ENCODE assay signal across 8 cellular contexts in the genomic region with DNA sequence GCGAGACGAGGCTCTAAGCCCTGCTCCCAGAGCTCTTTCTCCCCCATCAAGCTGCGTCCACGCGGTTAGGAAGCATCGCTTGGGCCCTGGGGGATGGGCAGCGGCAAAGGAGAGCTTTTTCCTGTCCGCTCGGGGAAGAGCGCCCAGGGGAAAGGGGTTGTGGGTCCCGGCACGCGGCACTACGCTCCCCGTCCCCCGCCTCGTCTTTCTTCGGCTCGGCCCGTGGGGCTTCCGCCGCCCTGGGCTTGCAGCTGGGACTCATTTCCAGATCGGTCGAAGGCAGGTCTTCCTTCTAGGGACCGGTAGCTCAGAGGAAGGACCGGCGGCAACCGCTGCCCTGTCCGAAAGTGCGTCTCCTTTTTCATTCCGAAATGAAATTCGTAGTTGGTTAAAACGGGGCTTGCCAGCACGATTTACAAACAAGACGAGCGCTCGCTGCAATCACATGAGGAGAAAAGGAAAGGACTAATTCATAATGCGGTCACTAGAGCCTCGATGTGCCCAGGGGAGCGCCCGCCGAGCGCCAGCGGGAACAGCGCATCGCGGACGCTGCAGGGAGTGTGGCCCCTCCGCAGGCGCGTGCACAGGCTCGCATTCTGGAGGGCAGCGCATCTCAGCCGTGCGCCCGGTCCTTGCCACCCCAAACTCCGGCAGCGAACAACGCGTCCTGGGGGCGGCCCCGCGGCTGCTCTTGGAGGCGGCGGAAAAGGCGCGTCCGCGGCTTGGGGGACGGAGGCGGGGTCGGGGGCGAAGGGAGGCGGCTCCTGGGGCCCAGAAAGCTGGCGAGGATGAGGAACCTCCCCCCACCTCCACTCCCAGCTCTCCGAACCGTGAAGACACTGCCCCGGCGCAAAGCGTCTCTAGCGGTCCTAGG. TPM values are rescaled to one million over a fixed set of nuclear protein-coding genes. Genes with fewer than 3 reads are reported as not detected.
DNase-seq lines count a peak whose midpoint lies in the region; ATAC-seq and TF ChIP-seq lines count a peak whose summit lies in the region.

No MANE protein-coding gene starts in this region.

- CTCF ChIA-PET in activated naive CD4-positive, alpha-beta T cell treated with anti-CD3 and anti-CD28 coated beads for 36 hours (lab: Charles Lee): interaction anchor here (0.7 to 1.7 kb wide), 10 partner anchors 11 to 329 kb away, joined by 3 to 8 read pairs (median 4); no protein-coding TSS in a partner anchor

- no peak for TF ChIP-seq CTCF in hepatocyte (IDR thresholded peaks at IDR 0.05; ENCODE audit: poor library complexity)

- H4K20me1 ChIP-seq in hepatocyte (ENCODE audit: insufficient read depth, poor library complexity, severe bottlenecking): no peaks in the 10 kb centered on the region

- H3K79me2 ChIP-seq in hepatocyte: no peaks in the 10 kb centered on the region

- no peaks in the 10 kb centered on the region for H3K36me3 ChIP-seq in hepatocyte (replicated peaks; ENCODE audit: insufficient read depth, low read depth)
- H3K36me3 ChIP-seq in skeletal muscle tissue (ENCODE audit: control insufficient read depth in 3 of 3, insufficient read depth in 3 of 3, low read length in 3 of 3): no peaks in the 10 kb centered on the region

- H3K9me3 ChIP-seq in hepatocyte (ENCODE audit: low read depth) (no peaks in the 10 kb centered on the region), skeletal muscle tissue (ENCODE audit: control insufficient read depth in 3 of 3, low read length in 3 of 3) (no peaks in the 10 kb centered on the region)

- peak overlapping the region; percentile 88 for H3K4me3 Mint-ChIP-seq in activated naive CD4-positive, alpha-beta T cell treated with anti-CD3 and anti-CD28 coated beads for 36 hours

- peak overlapping the region; percentile 39 for H3K27ac Mint-ChIP-seq in activated naive CD4-positive, alpha-beta T cell treated with anti-CD3 and anti-CD28 coated beads for 36 hours

- H3K4me1 Mint-ChIP-seq in activated naive CD4-positive, alpha-beta T cell treated with anti-CD3 and anti-CD28 coated beads for 36 hours (ENCODE audit: low read depth): peaks cover 41% of the 10 kb centered on the region

- in situ Hi-C loops in SK-MEL-5 (cut with HindIII; ENCODE audit: low pct_unique_long_range_greater_than_20kb, low sequenced_read_pairs): no loop called here

- H3K27me3 ChIP-seq in hepatocyte (peaks cover 65% of the 10 kb centered on the region), skeletal muscle tissue (ENCODE audit: control insufficient read depth in 3 of 3, insufficient read depth in 3 of 3, low read length in 3 of 3) (peaks cover 35 to 65% (median 46%) of the 10 kb centered on the region in 3 donors)

- intact Hi-C loops in activated naive CD4-positive, alpha-beta T cell treated with anti-CD3 and anti-CD28 coated beads for 36 hours (cut with micrococcal nuclease): loop anchor here (1.0 to 5.0 kb wide), 7 partner anchors 13 to 496 kb away; a partner anchor contains a TSS

- peak; percentile 85 for DNase-seq in D341Med (ENCODE audit: low spot score)
- DNase-seq in HK-2 (ENCODE audit: unreplicated experiment): peak; percentile 52
- DNase-seq in SK-MEL-5 (ENCODE audit: low read depth, low spot score): peak; percentile 30
- peak; percentile 86 for DNase-seq in activated naive CD4-positive, alpha-beta T cell treated with anti-CD3 and anti-CD28 coated beads for 36 hours
- peak; percentile 23 for DNase-seq in hepatocyte (ENCODE audit: low spot score)
- DNase-seq in inferior parietal cortex (ENCODE audit: extremely low spot score): no peak

- H3K4me3 ChIP-seq in hepatocyte (peak overlapping the region; percentile 71), skeletal muscle tissue (ENCODE audit: low read length in 3 of 3) (peak overlapping the region; percentile 71 to 82 (median 79))

- H3K36me3 Mint-ChIP-seq in activated naive CD4-positive, alpha-beta T cell treated with anti-CD3 and anti-CD28 coated beads for 36 hours (ENCODE audit: low read depth): peaks cover 6% of the 10 kb centered on the region

- peak overlapping the region; percentile 53 to 79 (median 66) for H3K9ac ChIP-seq in skeletal muscle tissue (ENCODE audit: low read depth in 1 of 3, low read length in 3 of 3)

- WGBS in hepatocyte (ENCODE audit: low lambda C conversion rate, missing lambda C conversion rate): 2% methylated on average over 79 of the region's 81 CpGs

- peak; percentile 62 for ATAC-seq in GM19438 (IDR thresholded peaks at IDR 0.05; ENCODE audit: low read depth, unreplicated experiment)

- H3K27ac ChIP-seq in hepatocyte: no peak overlapping the region
- no peak overlapping the region for H3K27ac ChIP-seq in skeletal muscle tissue (ENCODE audit: low read depth, low read length)

- no peaks in the 10 kb centered on the region for H3K9me2 ChIP-seq in hepatocyte (replicated peaks; ENCODE audit: insufficient read depth)

- H3K9me3 Mint-ChIP-seq in activated naive CD4-positive, alpha-beta T cell treated with anti-CD3 and anti-CD28 coated beads for 36 hours: no peaks in the 10 kb centered on the region

- H3K4me1 ChIP-seq in hepatocyte (ENCODE audit: insufficient read depth): peaks cover 12% of the 10 kb centered on the region
- H3K4me1 ChIP-seq in skeletal muscle tissue (ENCODE audit: control insufficient read depth in 3 of 3, insufficient read depth in 3 of 3, low read length in 3 of 3): peaks cover 18 to 23% (median 21%) of the 10 kb centered on the region in 3 donors

- peak overlapping the region; percentile 100 for H3K4me2 ChIP-seq in hepatocyte

- peak overlapping the region; percentile 65 for H2AFZ ChIP-seq in hepatocyte

- H3K27me3 Mint-ChIP-seq in activated naive CD4-positive, alpha-beta T cell treated with anti-CD3 and anti-CD28 coated beads for 36 hours (ENCODE audit: low read depth): peaks cover 2% of the 10 kb centered on the region

RNA-seq across cellular contexts. Expression of a gene that starts 3.6 kb away (rescaled TPM):
- 6.7 and 6.9 TPM in 2 replicates for total RNA-seq in SK-MEL-5 (2014; rRNA removed; shearing (Covaris generic))
- 6.2 and 8.6 TPM in 2 replicates for polyA plus RNA-seq in SK-MEL-5 (2015; cell fraction: cytosol; rRNA removed)
- 5.1 and 5.6 TPM in 2 replicates for polyA plus RNA-seq in SK-MEL-5 (2015; cell fraction: nucleus; rRNA removed)
- total RNA-seq in activated naive CD4-positive, alpha-beta T cell treated with anti-CD3 and anti-CD28 coated beads for 36 hours: 10 to 100 TPM; 13.3 to 13.4 TPM
- total RNA-seq in hepatocyte (2.0 TPM in 2 replicates), skeletal muscle tissue (3.7 TPM)
- polyA plus RNA-seq in hepatocyte: 0.83 and 1.9 TPM in 2 replicates

RNA-seq across cellular contexts. Expression of a gene that starts 14.1 kb away (rescaled TPM):
- 17.5 and 20.6 TPM in 2 replicates for total RNA-seq in SK-MEL-5 (2014; rRNA removed; shearing (Covaris generic))
- polyA plus RNA-seq in SK-MEL-5 (2015; cell fraction: cytosol; rRNA removed): 33.3 and 34.0 TPM in 2 replicates
- polyA plus RNA-seq in SK-MEL-5 (2015; cell fraction: nucleus; rRNA removed): 15.1 and 20.4 TPM in 2 replicates
- 10 to 100 TPM; 78.6 to 79.2 TPM for total RNA-seq in activated naive CD4-positive, alpha-beta T cell treated with anti-CD3 and anti-CD28 coated beads for 36 hours
- 5.0 and 6.6 TPM in 2 replicates for total RNA-seq in hepatocyte
- 3.5 and 7.0 TPM in 2 replicates for polyA plus RNA-seq in hepatocyte
- 2.6 TPM for total RNA-seq in skeletal muscle tissue

RNA-seq across cellular contexts. Expression of a gene that starts 16.1 kb away (rescaled TPM):
- 28.0 and 32.8 TPM in 2 replicates for total RNA-seq in SK-MEL-5 (2014; rRNA removed; shearing (Covaris generic))
- polyA plus RNA-seq in SK-MEL-5 (2015; cell fraction: cytosol; rRNA removed): 116 and 159 TPM in 2 replicates
- polyA plus RNA-seq in SK-MEL-5 (2015; cell fraction: nucleus; rRNA removed): 196 and 221 TPM in 2 replicates
- 100 to 1,000 TPM; 179 to 181 TPM for total RNA-seq in activated naive CD4-positive, alpha-beta T cell treated with anti-CD3 and anti-CD28 coated beads for 36 hours
- total RNA-seq in hepatocyte (56.3 and 60.9 TPM in 2 replicates), skeletal muscle tissue (60.5 TPM)
- 59.8 and 64.1 TPM in 2 replicates for polyA plus RNA-seq in hepatocyte

RNA-seq across cellular contexts. Expression of a gene that starts 55.4 kb away (rescaled TPM):
- total RNA-seq in SK-MEL-5 (2014; rRNA removed; shearing (Covaris generic)): 88.3 and 102 TPM in 2 replicates
- 124 and 125 TPM in 2 replicates for polyA plus RNA-seq in SK-MEL-5 (2015; cell fraction: cytosol; rRNA removed)
- 189 and 201 TPM in 2 replicates for polyA plus RNA-seq in SK-MEL-5 (2015; cell fraction: nucleus; rRNA removed)
- 10 to 100 TPM; 59.9 to 62.2 TPM for total RNA-seq in activated naive CD4-positive, alpha-beta T cell treated with anti-CD3 and anti-CD28 coated beads for 36 hours
- total RNA-seq in hepatocyte (90.1 and 96.4 TPM in 2 replicates), skeletal muscle tissue (51.1 TPM)
- 66.9 and 71.2 TPM in 2 replicates for polyA plus RNA-seq in hepatocyte

RNA-seq across cellular contexts. Expression of a gene that starts 55.7 kb away (rescaled TPM):
- total RNA-seq in SK-MEL-5 (2014; rRNA removed; shearing (Covaris generic)): 22.2 and 23.0 TPM in 2 replicates
- 55.2 and 65.3 TPM in 2 replicates for polyA plus RNA-seq in SK-MEL-5 (2015; cell fraction: cytosol; rRNA removed)
- polyA plus RNA-seq in SK-MEL-5 (2015; cell fraction: nucleus; rRNA removed): 16.4 and 18.9 TPM in 2 replicates
- total RNA-seq in activated naive CD4-positive, alpha-beta T cell treated with anti-CD3 and anti-CD28 coated beads for 36 hours: 10 to 100 TPM; 12.9 to 16.1 TPM
- total RNA-seq in hepatocyte (32.5 and 33.6 TPM in 2 replicates), skeletal muscle tissue (8.9 TPM)
- 44.4 and 44.5 TPM in 2 replicates for polyA plus RNA-seq in hepatocyte
